In genomic region chr13:110128546-110128945, GRCh38 we compare ENCODE assay signal across 22 cellular contexts.
DNase-seq lines count a peak whose midpoint lies in the region; ATAC-seq, FAIRE-seq and TF ChIP-seq lines count a peak whose summit lies in the region.
"Had no signal": no experiment of that assay in that cellular context is flagged by ENCODE, and none has a peak within 500 bp of the region (broad histone marks: within the 10 kb centered on the region; RNA-seq: fewer than 3 reads in every experiment).

No MANE protein-coding gene starts in this region.

- peak; percentile 63 for DNase-seq in A172 (ENCODE audit: low spot score)
- DNase-seq in H54 (ENCODE audit: insufficient read length, low spot score), result no peak
- peak in 1 of 2 experiments; percentile 81 for DNase-seq in SJSA1 (ENCODE audit: low read depth in 1 of 2, low spot score in 2 of 2)
- DNase-seq in iris pigment epithelial cell (ENCODE audit: low read depth), result peak; percentile 39
- DNase-seq in activated naive CD4-positive, alpha-beta T cell treated with anti-CD3 and anti-CD28 coated beads for 36 hours, result no peak
- DNase-seq in coronary artery (ENCODE audit: low spot score), result no peak
- DNase-seq in right lobe of liver, result no peak
- DNase-seq: activated CD4-positive, alpha-beta T cell treated with anti-CD3 and anti-CD28 coated beads for 36 hours; cerebellar nuclear complex; glutamatergic neuron; left lung; NCI-H1694; NCI-H748 treated with DMSO at 0.1 percent for 48 hours; OCI-M1; small intestine had no signal

- H3K27ac Mint-ChIP-seq in activated naive CD4-positive, alpha-beta T cell treated with anti-CD3 and anti-CD28 coated beads for 36 hours, result no peak overlapping the region
- H3K27ac Mint-ChIP-seq: activated CD4-positive, alpha-beta T cell treated with anti-CD3 and anti-CD28 coated beads for 36 hours; activated naive CD4-positive, alpha-beta T cell treated with anti-CD3 and anti-CD28 coated beads, Interleukin-2, amount 50 U/mL, for 72 hours; activated T-helper 1 cell treated with anti-CD3 and anti-CD28 coated beads, Interleukin-12 subunit alpha, Interleukin-12 subunit beta, Interleukin-2, Interleukin-4 antibody, amounts not matched to agents 30 ng/mL and 10 ng/mL and 1 ng/mL, durations not matched to agents 14 hours and 24 hours and 36 hours; CD14-positive monocyte; nephron; stimulated activated memory B cell treated with anti-CD40 and anti-IgM and Interleukin-4, amounts not matched to agents 10 μg/mL and 1 μg/mL and 100 μg/mL, for 72 hours had no signal

- H3K4me3 Mint-ChIP-seq in activated naive CD4-positive, alpha-beta T cell treated with anti-CD3 and anti-CD28 coated beads for 36 hours, result no peak overlapping the region
- H3K4me3 Mint-ChIP-seq: activated CD4-positive, alpha-beta T cell treated with anti-CD3 and anti-CD28 coated beads for 36 hours; activated T-helper 1 cell treated with anti-CD3 and anti-CD28 coated beads, Interleukin-12 subunit alpha, Interleukin-12 subunit beta, Interleukin-2, Interleukin-4 antibody, amounts not matched to agents 30 ng/mL and 10 ng/mL and 1 ng/mL, durations not matched to agents 14 hours and 24 hours and 36 hours; CD14-positive monocyte; nephron; stimulated activated memory B cell treated with anti-CD40 and anti-IgM and Interleukin-4, amounts not matched to agents 10 μg/mL and 1 μg/mL and 100 μg/mL, for 72 hours had no signal

- no peak for TF ChIP-seq POLR2A in H54 (IDR thresholded peaks at IDR 0.05; ENCODE audit: low read depth, low read length)
- no peak for TF ChIP-seq POLR2A in right lobe of liver (IDR thresholded peaks at IDR 0.05)

- peaks cover 59% of the 10 kb centered on the region for H3K4me1 ChIP-seq in SJSA1 (replicated peaks)
- H3K4me1 ChIP-seq in right lobe of liver, result no peaks in the 10 kb centered on the region

- ATAC-seq in right lobe of liver (no peak), GM21526 (IDR thresholded peaks at IDR 0.05; ENCODE audit: low FRiP score, unreplicated experiment) (no peak)
- ATAC-seq: activated CD4-positive, alpha-beta T cell treated with anti-CD3 and anti-CD28 coated beads for 36 hours; activated naive CD4-positive, alpha-beta T cell treated with anti-CD3 and anti-CD28 coated beads, Interleukin-2, amount 50 U/mL, for 72 hours; left lung; stimulated activated memory B cell treated with anti-CD40 and anti-IgM and Interleukin-4, amounts not matched to agents 10 μg/mL and 1 μg/mL and 100 μg/mL, for 72 hours had no signal

- TF ChIP-seq CTCF in coronary artery (IDR thresholded peaks at IDR 0.05) (no peak), right lobe of liver (IDR thresholded peaks at IDR 0.05) (no peak)

- H3K36me3 Mint-ChIP-seq in activated naive CD4-positive, alpha-beta T cell treated with anti-CD3 and anti-CD28 coated beads for 36 hours (ENCODE audit: low read depth), result no peaks in the 10 kb centered on the region
- H3K36me3 Mint-ChIP-seq: activated naive CD4-positive, alpha-beta T cell treated with anti-CD3 and anti-CD28 coated beads, Interleukin-2, amount 50 U/mL, for 72 hours; CD14-positive monocyte; stimulated activated memory B cell treated with anti-CD40 and anti-IgM and Interleukin-4, amounts not matched to agents 10 μg/mL and 1 μg/mL and 100 μg/mL, for 72 hours had no signal

- peak; percentile 60 for FAIRE-seq in H54 (lab: Jason Lieb, UNC)
- FAIRE-seq: D721Med, small intestine had no signal

- H3K4me1 Mint-ChIP-seq in activated naive CD4-positive, alpha-beta T cell treated with anti-CD3 and anti-CD28 coated beads for 36 hours (ENCODE audit: low read depth), result no peaks in the 10 kb centered on the region
- H3K4me1 Mint-ChIP-seq: activated CD4-positive, alpha-beta T cell treated with anti-CD3 and anti-CD28 coated beads for 36 hours; stimulated activated memory B cell treated with anti-CD40 and anti-IgM and Interleukin-4, amounts not matched to agents 10 μg/mL and 1 μg/mL and 100 μg/mL, for 72 hours had no signal

- H3K4me3 ChIP-seq in SJSA1, result peak overlapping the region; percentile 2
- no peak overlapping the region for H3K4me3 ChIP-seq in coronary artery
- H3K4me3 ChIP-seq in right lobe of liver, result no peak overlapping the region
- H3K4me3 ChIP-seq: left lung had no signal

- 53% methylated on average over 8 of the region's 8 CpGs for WGBS in right lobe of liver (ENCODE audit: insufficient coverage, low coverage, low lambda C conversion rate, missing lambda C conversion rate)

- no peaks in the 10 kb centered on the region for H3K9me3 Mint-ChIP-seq in activated naive CD4-positive, alpha-beta T cell treated with anti-CD3 and anti-CD28 coated beads for 36 hours
- H3K9me3 Mint-ChIP-seq: activated naive CD4-positive, alpha-beta T cell treated with anti-CD3 and anti-CD28 coated beads, Interleukin-2, amount 50 U/mL, for 72 hours; activated T-helper 1 cell treated with anti-CD3 and anti-CD28 coated beads, Interleukin-12 subunit alpha, Interleukin-12 subunit beta, Interleukin-2, Interleukin-4 antibody, amounts not matched to agents 30 ng/mL and 10 ng/mL and 1 ng/mL, durations not matched to agents 14 hours and 24 hours and 36 hours; nephron had no signal

- H3K27ac ChIP-seq in SJSA1 (peak overlapping the region; percentile 89), coronary artery (no peak overlapping the region), right lobe of liver (no peak overlapping the region)
- H3K27ac ChIP-seq: left lung had no signal

- H3K27me3 ChIP-seq in SJSA1 (replicated peaks) (no peaks in the 10 kb centered on the region), right lobe of liver (no peaks in the 10 kb centered on the region)

- peaks cover 40% of the 10 kb centered on the region for H3K27me3 Mint-ChIP-seq in activated naive CD4-positive, alpha-beta T cell treated with anti-CD3 and anti-CD28 coated beads for 36 hours (ENCODE audit: low read depth)

- H3K36me3 ChIP-seq in SJSA1 (no peaks in the 10 kb centered on the region), right lobe of liver (no peaks in the 10 kb centered on the region)
- H3K36me3 ChIP-seq: left lung had no signal

- intact Hi-C loops in activated naive CD4-positive, alpha-beta T cell treated with anti-CD3 and anti-CD28 coated beads for 36 hours (cut with micrococcal nuclease), result no loop called here
- intact Hi-C loops in right lobe of liver (cut with DNase I), result no loop called here

- CTCF ChIA-PET in activated naive CD4-positive, alpha-beta T cell treated with anti-CD3 and anti-CD28 coated beads for 36 hours (lab: Charles Lee), result no interaction called here

- H3K9me3 ChIP-seq in SJSA1 (replicated peaks) (no peaks in the 10 kb centered on the region), right lobe of liver (no peaks in the 10 kb centered on the region)
- H3K9me3 ChIP-seq: left lung had no signal

Comparison
In these comparisons a context has a peak if more than half of its experiments do, and no peak if none do; other contexts are left out.
1. DNase-seq: peak in A172 (single experiment) and iris pigment epithelial cell (single experiment); none in H54 (single experiment), activated naive CD4-positive, alpha-beta T cell treated with anti-CD3 and anti-CD28 coated beads for 36 hours (single experiment), coronary artery (single experiment) and right lobe of liver (0 of 3).